ENCODE assay signal across 13 cellular contexts in genomic region chr14:91223028-91223783, GRCh38. TPM values are rescaled to one million over a fixed set of nuclear protein-coding genes. Genes with fewer than 3 reads are reported as not detected.
DNase-seq lines count a peak whose midpoint lies in the region; ATAC-seq and TF ChIP-seq lines count a peak whose summit lies in the region.
"Had no signal": no experiment of that assay in that cellular context is flagged by ENCODE, and none has a peak within 500 bp of the region (broad histone marks: within the 10 kb centered on the region; RNA-seq: fewer than 3 reads in every experiment).

No MANE protein-coding gene starts in this region.

- peaks cover 38% of the 10 kb centered on the region for H3K4me1 ChIP-seq in CD8-positive, alpha-beta T cell (ENCODE audit: insufficient read depth, low read length)
- H3K4me1 ChIP-seq: gastrocnemius medialis had no signal

- H3K27me3 Mint-ChIP-seq in CD8-positive, alpha-beta T cell (ENCODE audit: low read depth) = no peaks in the 10 kb centered on the region
- no peaks in the 10 kb centered on the region for H3K27me3 Mint-ChIP-seq in activated T-helper 2 cell treated with anti-CD3 and anti-CD28 coated beads, Interferon-gamma antibody, Interleukin-2, Interleukin-4, amounts not matched to agents 10 μg/mL and 5 μg/mL and 100 μg/mL, durations not matched to agents 14 hours and 24 hours and 36 hours (ENCODE audit: low read depth)
- H3K27me3 Mint-ChIP-seq in memory B cell (no peaks in the 10 kb centered on the region), glutamatergic neuron (ENCODE audit: unreplicated experiment) (no peaks in the 10 kb centered on the region)

- CTCF ChIA-PET in CD8-positive, alpha-beta T cell (lab: Charles Lee) = interaction anchor here (0.8 to 1.4 kb wide), 5 partner anchors 20 to 1892 kb away, joined by 3 to 7 read pairs (median 3); no protein-coding TSS in a partner anchor

- intact Hi-C loops in CD8-positive, alpha-beta T cell (cut with DNase I, micrococcal nuclease) = no loop called here
- intact Hi-C loops in activated T-helper 2 cell treated with anti-CD3 and anti-CD28 coated beads, Interferon-gamma antibody, Interleukin-2, Interleukin-4, amounts not matched to agents 10 μg/mL and 5 μg/mL and 100 μg/mL, durations not matched to agents 14 hours and 24 hours and 36 hours (cut with micrococcal nuclease) = no loop called here

- peak overlapping the region; percentile 0 for H3K27ac Mint-ChIP-seq in CD8-positive, alpha-beta T cell
- H3K27ac Mint-ChIP-seq in activated T-helper 2 cell treated with anti-CD3 and anti-CD28 coated beads, Interferon-gamma antibody, Interleukin-2, Interleukin-4, amounts not matched to agents 10 μg/mL and 5 μg/mL and 100 μg/mL, durations not matched to agents 14 hours and 24 hours and 36 hours = peak overlapping the region; percentile 73
- H3K27ac Mint-ChIP-seq in memory B cell = peak overlapping the region; percentile 5
- H3K27ac Mint-ChIP-seq in glutamatergic neuron (ENCODE audit: unreplicated experiment) = no peak overlapping the region

- H3K4me3 ChIP-seq in CD8-positive, alpha-beta T cell (ENCODE audit: low read depth, low read length) = no peak overlapping the region
- H3K4me3 ChIP-seq: gastrocnemius medialis had no signal

- peaks cover 4% of the 10 kb centered on the region for H3K36me3 ChIP-seq in CD8-positive, alpha-beta T cell (ENCODE audit: insufficient read depth, low read length)

- no peaks in the 10 kb centered on the region for H3K9me3 Mint-ChIP-seq in CD8-positive, alpha-beta T cell
- peaks cover 6% of the 10 kb centered on the region for H3K9me3 Mint-ChIP-seq in activated T-helper 2 cell treated with anti-CD3 and anti-CD28 coated beads, Interferon-gamma antibody, Interleukin-2, Interleukin-4, amounts not matched to agents 10 μg/mL and 5 μg/mL and 100 μg/mL, durations not matched to agents 14 hours and 24 hours and 36 hours
- H3K9me3 Mint-ChIP-seq in memory B cell (no peaks in the 10 kb centered on the region), glutamatergic neuron (ENCODE audit: unreplicated experiment) (peaks cover 2% of the 10 kb centered on the region)

- peak; percentile 37 for ATAC-seq in CD8-positive, alpha-beta T cell
- ATAC-seq in memory B cell (ENCODE audit: low read depth) (no peak), GM21360 (IDR thresholded peaks at IDR 0.05; ENCODE audit: unreplicated experiment) (no peak)
- ATAC-seq: gastrocnemius medialis, HepG2 had no signal

- peaks cover 46% of the 10 kb centered on the region for H3K36me3 Mint-ChIP-seq in CD8-positive, alpha-beta T cell
- peaks cover 61% of the 10 kb centered on the region for H3K36me3 Mint-ChIP-seq in activated T-helper 2 cell treated with anti-CD3 and anti-CD28 coated beads, Interferon-gamma antibody, Interleukin-2, Interleukin-4, amounts not matched to agents 10 μg/mL and 5 μg/mL and 100 μg/mL, durations not matched to agents 14 hours and 24 hours and 36 hours (ENCODE audit: low read depth)
- H3K36me3 Mint-ChIP-seq in memory B cell (peaks cover 22% of the 10 kb centered on the region), glutamatergic neuron (ENCODE audit: unreplicated experiment) (no peaks in the 10 kb centered on the region)

- H3K4me3 Mint-ChIP-seq in CD8-positive, alpha-beta T cell = no peak overlapping the region
- H3K4me3 Mint-ChIP-seq in activated T-helper 2 cell treated with anti-CD3 and anti-CD28 coated beads, Interferon-gamma antibody, Interleukin-2, Interleukin-4, amounts not matched to agents 10 μg/mL and 5 μg/mL and 100 μg/mL, durations not matched to agents 14 hours and 24 hours and 36 hours (ENCODE audit: low read depth) = no peak overlapping the region
- no peak overlapping the region for H3K4me3 Mint-ChIP-seq in memory B cell
- no peak overlapping the region for H3K4me3 Mint-ChIP-seq in glutamatergic neuron (ENCODE audit: unreplicated experiment)

- POLR2A ChIA-PET in CD8-positive, alpha-beta T cell (lab: Charles Lee) = no interaction called here

- no peak overlapping the region for H3K27ac ChIP-seq in CD8-positive, alpha-beta T cell (ENCODE audit: low read depth, low read length)
- H3K27ac ChIP-seq: gastrocnemius medialis had no signal

- H3K27me3 ChIP-seq in CD8-positive, alpha-beta T cell (ENCODE audit: insufficient read depth, low read length) = no peaks in the 10 kb centered on the region
- H3K27me3 ChIP-seq: gastrocnemius medialis had no signal

- no peaks in the 10 kb centered on the region for H3K9me3 ChIP-seq in CD8-positive, alpha-beta T cell (ENCODE audit: low read length)
- H3K9me3 ChIP-seq: gastrocnemius medialis had no signal

- peaks cover 58% of the 10 kb centered on the region for H3K4me1 Mint-ChIP-seq in CD8-positive, alpha-beta T cell (ENCODE audit: low read depth)
- H3K4me1 Mint-ChIP-seq in activated T-helper 2 cell treated with anti-CD3 and anti-CD28 coated beads, Interferon-gamma antibody, Interleukin-2, Interleukin-4, amounts not matched to agents 10 μg/mL and 5 μg/mL and 100 μg/mL, durations not matched to agents 14 hours and 24 hours and 36 hours (ENCODE audit: low read depth) = peaks cover 55% of the 10 kb centered on the region
- peaks cover 23% of the 10 kb centered on the region for H3K4me1 Mint-ChIP-seq in memory B cell
- no peaks in the 10 kb centered on the region for H3K4me1 Mint-ChIP-seq in glutamatergic neuron (ENCODE audit: low read depth, unreplicated experiment)

- TF ChIP-seq CTCF in CD8-positive, alpha-beta T cell (IDR thresholded peaks at IDR 0.05) = no peak
- TF ChIP-seq CTCF in glutamatergic neuron (IDR thresholded peaks at IDR 0.05; ENCODE audit: partially characterized antibody, unreplicated experiment) = no peak

- no peak for DNase-seq in CD8-positive, alpha-beta T cell
- DNase-seq in HT1080 (ENCODE audit: low read depth) (peak; percentile 66), memory B cell (ENCODE audit: low spot score in 2 of 2) (no peak), kidney glomerular epithelial cell (lab: John Stamatoyannopoulos, UW) (no peak), NCI-H748 (lab: John Stamatoyannopoulos, UW; ENCODE audit: unreplicated experiment) (no peak), glutamatergic neuron (no peak)
- no peak for DNase-seq in activated T-helper 2 cell treated with anti-CD3 and anti-CD28 coated beads, Interferon-gamma antibody, Interleukin-2, Interleukin-4, amounts not matched to agents 10 μg/mL and 5 μg/mL and 100 μg/mL, durations not matched to agents 14 hours and 24 hours and 36 hours (ENCODE audit: low spot score)
- DNase-seq: cortex of kidney, gastrocnemius medialis, NCI-H748 treated with DMSO at 0.1 percent for 48 hours, SW 1271 had no signal

RNA-seq across cellular contexts. Expression of gene GPR68, which starts 21.3 kb away (rescaled TPM):
- total RNA-seq in CD8-positive, alpha-beta T cell = 1 to 10 TPM; 3.6 to 5.1 TPM
- total RNA-seq in HT1080 (2014; rRNA removed; shearing (Covaris generic)) = 0.80 and 2.3 TPM in 2 replicates
- polyA plus RNA-seq in HT1080 (2015; cell fraction: cytosol; rRNA removed) = 2.3 and 3.1 TPM in 2 replicates
- polyA plus RNA-seq in HT1080 (2015; cell fraction: nucleus; rRNA removed) = 3.2 and 3.3 TPM in 2 replicates
- total RNA-seq in activated T-helper 2 cell treated with anti-CD3 and anti-CD28 coated beads, Interferon-gamma antibody, Interleukin-2, Interleukin-4, amounts not matched to agents 10 μg/mL and 5 μg/mL and 100 μg/mL, durations not matched to agents 14 hours and 24 hours and 36 hours = 5.7 and 6.0 TPM in 2 replicates
- not detected for total RNA-seq in glutamatergic neuron (ENCODE audit: unreplicated experiment)
- total RNA-seq: HepG2 had no signal
- polyA plus RNA-seq: HepG2 had no signal
